In genomic region chr11:111960916-111961315, GRCh38 we compare ENCODE assay signal across 17 cellular contexts. TPM values are rescaled to one million over a fixed set of nuclear protein-coding genes. Genes with fewer than 3 reads are reported as not detected.
A peak's percentile ranks its signal among the peaks of the same experiment; 100 is the strongest.
DNase-seq lines count a peak whose midpoint lies in the region; ATAC-seq and TF ChIP-seq lines count a peak whose summit lies in the region.
"Had no signal": no experiment of that assay in that cellular context is flagged by ENCODE, and none has a peak within 500 bp of the region (broad histone marks: within the 10 kb centered on the region; RNA-seq: fewer than 3 reads in every experiment).

No MANE protein-coding gene starts in this region.

- no peaks in the 10 kb centered on the region for H3K27me3 Mint-ChIP-seq in activated T-cell treated with anti-CD3 and anti-CD28 coated beads, Interleukin-2, amount 50 U/mL, for 4 hours (ENCODE audit: low read depth)
- no peaks in the 10 kb centered on the region for H3K27me3 Mint-ChIP-seq in activated naive CD4-positive, alpha-beta T cell treated with anti-CD3 and anti-CD28 coated beads for 36 hours (ENCODE audit: low read depth)
- H3K27me3 Mint-ChIP-seq: central memory CD8-positive, alpha-beta T cell had no signal

- peak; percentile 76 to 90 for ATAC-seq in gastrocnemius medialis
- no peak for ATAC-seq in activated T-cell treated with anti-CD3 and anti-CD28 coated beads, Interleukin-2, amount 50 U/mL, for 4 hours
- no peak for ATAC-seq in HG03108 (IDR thresholded peaks at IDR 0.05; ENCODE audit: unreplicated experiment)
- ATAC-seq in GM18505 (IDR thresholded peaks at IDR 0.05; ENCODE audit: unreplicated experiment): no peak

- CTCF ChIA-PET in activated naive CD4-positive, alpha-beta T cell treated with anti-CD3 and anti-CD28 coated beads for 36 hours (lab: Charles Lee): interaction anchor here (0.6 to 2.5 kb wide), 3 partner anchors 20 to 108 kb away, joined by 4 to 10 read pairs (median 8); no protein-coding TSS in a partner anchor

- intact Hi-C loops in adrenal gland (cut with DNase I): no loop called here
- intact Hi-C loops in gastrocnemius medialis (cut with DNase I; ENCODE audit: low total_unique reads): no loop called here
- intact Hi-C loops in activated naive CD4-positive, alpha-beta T cell treated with anti-CD3 and anti-CD28 coated beads for 36 hours (cut with micrococcal nuclease): no loop called here

- no peak overlapping the region for H3K4me3 Mint-ChIP-seq in activated T-cell treated with anti-CD3 and anti-CD28 coated beads, Interleukin-2, amount 50 U/mL, for 4 hours
- H3K4me3 Mint-ChIP-seq in activated naive CD4-positive, alpha-beta T cell treated with anti-CD3 and anti-CD28 coated beads for 36 hours: no peak overlapping the region
- H3K4me3 Mint-ChIP-seq: central memory CD8-positive, alpha-beta T cell had no signal

- no peak overlapping the region for H3K27ac Mint-ChIP-seq in activated naive CD4-positive, alpha-beta T cell treated with anti-CD3 and anti-CD28 coated beads for 36 hours

- H3K36me3 ChIP-seq in adrenal gland (replicated peaks in 1 of 2) (no peaks in the 10 kb centered on the region), gastrocnemius medialis (no peaks in the 10 kb centered on the region)
- H3K36me3 ChIP-seq: right atrium auricular region had no signal

- H3K27me3 ChIP-seq in adrenal gland: no peaks in the 10 kb centered on the region
- H3K27me3 ChIP-seq in gastrocnemius medialis: no peaks in the 10 kb centered on the region
- H3K27me3 ChIP-seq: right atrium auricular region had no signal

- TF ChIP-seq CTCF in adrenal gland (IDR thresholded peaks at IDR 0.05) (no peak), gastrocnemius medialis (IDR thresholded peaks at IDR 0.05 in 4 of 5, conservative IDR thresholded peaks at IDR 0.05 in 1 of 5) (no peak)

- H3K4me3 ChIP-seq in adrenal gland (no peak overlapping the region), gastrocnemius medialis (no peak overlapping the region)
- H3K4me3 ChIP-seq: right atrium auricular region had no signal

- peaks cover 7 to 13% of the 10 kb centered on the region in 2 donors for H3K4me1 ChIP-seq in adrenal gland (replicated peaks in 1 of 2)
- H3K4me1 ChIP-seq in gastrocnemius medialis: peaks cover 8 to 13% of the 10 kb centered on the region in 2 donors

- H3K9me3 ChIP-seq in adrenal gland (replicated peaks in 1 of 3): no peaks in the 10 kb centered on the region
- no peaks in the 10 kb centered on the region for H3K9me3 ChIP-seq in gastrocnemius medialis
- H3K9me3 ChIP-seq: right atrium auricular region had no signal

- TF ChIP-seq POLR2A in adrenal gland (IDR thresholded peaks at IDR 0.05): peak in 1 of 2 donors; percentile 63
- TF ChIP-seq POLR2A in gastrocnemius medialis (IDR thresholded peaks at IDR 0.05): peak; percentile 33 to 46
- TF ChIP-seq POLR2A in GM18505 (IDR thresholded peaks at IDR 0.05; ENCODE audit: borderline replicate concordance, extremely low read depth, insufficient read depth, insufficient read length): no peak

- peaks cover 3% of the 10 kb centered on the region for H3K4me1 Mint-ChIP-seq in activated T-cell treated with anti-CD3 and anti-CD28 coated beads, Interleukin-2, amount 50 U/mL, for 4 hours (ENCODE audit: low read depth)
- no peaks in the 10 kb centered on the region for H3K4me1 Mint-ChIP-seq in activated naive CD4-positive, alpha-beta T cell treated with anti-CD3 and anti-CD28 coated beads for 36 hours (ENCODE audit: low read depth)
- H3K4me1 Mint-ChIP-seq: central memory CD8-positive, alpha-beta T cell had no signal

- H3K9me3 Mint-ChIP-seq in activated T-cell treated with anti-CD3 and anti-CD28 coated beads, Interleukin-2, amount 50 U/mL, for 4 hours: no peaks in the 10 kb centered on the region
- no peaks in the 10 kb centered on the region for H3K9me3 Mint-ChIP-seq in activated naive CD4-positive, alpha-beta T cell treated with anti-CD3 and anti-CD28 coated beads for 36 hours
- H3K9me3 Mint-ChIP-seq: central memory CD8-positive, alpha-beta T cell had no signal

- in situ Hi-C loops in gastrocnemius medialis (cut with MboI; ENCODE audit: low sequenced_read_pairs in 4 of 4): no loop called here

- 27 to 46% (median 45%) methylated on average over 5 of the region's 5 CpGs for WGBS in adrenal gland, 4 donors

- H3K27ac ChIP-seq in adrenal gland (peak overlapping the region in 4 of 5 donors; percentile 36 to 78 (median 70)), gastrocnemius medialis (peak overlapping the region; percentile 35 to 75 (median 60))
- H3K27ac ChIP-seq: right atrium auricular region had no signal

- H3K36me3 Mint-ChIP-seq in activated T-cell treated with anti-CD3 and anti-CD28 coated beads, Interleukin-2, amount 50 U/mL, for 4 hours (ENCODE audit: insufficient read depth): no peaks in the 10 kb centered on the region
- H3K36me3 Mint-ChIP-seq in activated naive CD4-positive, alpha-beta T cell treated with anti-CD3 and anti-CD28 coated beads for 36 hours (ENCODE audit: low read depth): peaks cover 2% of the 10 kb centered on the region

- DNase-seq in HT-29 (ENCODE audit: low spot score): peak; percentile 57
- DNase-seq in adrenal gland: peak; percentile 80 to 90 (median 89)
- peak; percentile 62 for DNase-seq in iris pigment epithelial cell (ENCODE audit: low read depth)
- peak; percentile 76 to 88 for DNase-seq in gastrocnemius medialis
- no peak for DNase-seq in activated T-cell treated with anti-CD3 and anti-CD28 coated beads, Interleukin-2, amount 50 U/mL, for 4 hours
- DNase-seq in activated naive CD4-positive, alpha-beta T cell treated with anti-CD3 and anti-CD28 coated beads for 36 hours: no peak
- DNase-seq: activated naive CD4-positive, alpha-beta T cell treated with Interleukin-2 at 50 U/mL for 16 hours; C1 segment of cervical spinal cord; IMR-90; NCI-H1694 treated with DMSO at 0.1 percent for 48 hours; NCI-H524 treated with DMSO at 0.1 percent for 48 hours; stimulated activated naive CD4-positive, alpha-beta T cell treated with Interleukin-2 at 50 U/mL for 16 hours; T1000 had no signal

RNA-seq across cellular contexts. Expression of gene DIXDC1, which starts 23.8 kb away (rescaled TPM):
- total RNA-seq in HT-29 (2014; rRNA removed; shearing (Covaris generic)): 2.0 and 2.6 TPM in 2 replicates
- total RNA-seq in adrenal gland: 10 to 100 TPM; 14.8 to 56.0 (median 46.9) TPM
- 10 to 100 TPM in 2 of 3 donors, 1 to 10 TPM in 1; 7.9 to 30.1 (median 11.5) TPM for polyA plus RNA-seq in adrenal gland
- 10 to 100 TPM in 1 of 4 donors, 1 to 10 TPM in 3; 1.9 to 10.4 (median 5.0) TPM for total RNA-seq in gastrocnemius medialis
- total RNA-seq in activated T-cell treated with anti-CD3 and anti-CD28 coated beads, Interleukin-2, amount 50 U/mL, for 4 hours: 10 to 100 TPM in 2 of 3 donors, 1 to 10 TPM in 1; 5.2 to 22.7 (median 21.2) TPM
- total RNA-seq in activated naive CD4-positive, alpha-beta T cell treated with anti-CD3 and anti-CD28 coated beads for 36 hours: 1 to 10 TPM; 3.5 to 4.3 TPM

RNA-seq across cellular contexts. Expression of gene C11orf52, which starts 42.2 kb away (rescaled TPM):
- 4.3 and 6.3 TPM in 2 replicates for total RNA-seq in HT-29 (2014; rRNA removed; shearing (Covaris generic))
- total RNA-seq in adrenal gland (1 to 10 TPM in 4 of 8 donors, under 1 TPM in 2, not detected in 2; 0.53 to 4.2 (median 2.4) TPM), gastrocnemius medialis (10 to 100 TPM in 2 of 4 donors, 1 to 10 TPM in 2; 6.3 to 23.8 (median 11.9) TPM)
- polyA plus RNA-seq in adrenal gland: 1 to 10 TPM in 2 of 3 donors, under 1 TPM in 1; 0.68 to 1.9 (median 1.7) TPM
- not detected for total RNA-seq in activated T-cell treated with anti-CD3 and anti-CD28 coated beads, Interleukin-2, amount 50 U/mL, for 4 hours
- total RNA-seq in activated naive CD4-positive, alpha-beta T cell treated with anti-CD3 and anti-CD28 coated beads for 36 hours: not detected

RNA-seq across cellular contexts. Expression of gene HSPB2, which starts 48.4 kb away (rescaled TPM):
- total RNA-seq in HT-29 (2014; rRNA removed; shearing (Covaris generic)): not detected in 2 replicates
- 1 to 10 TPM in 4 of 8 donors, under 1 TPM in 2, not detected in 2; 0.60 to 2.3 (median 1.3) TPM for total RNA-seq in adrenal gland
- polyA plus RNA-seq in adrenal gland: 1 to 10 TPM in 2 of 3 donors, under 1 TPM in 1; 0.51 to 6.1 (median 3.9) TPM
- total RNA-seq in gastrocnemius medialis: 1 to 10 TPM in 3 of 4 donors, under 1 TPM in 1; 0.41 to 4.6 (median 2.4) TPM
- total RNA-seq in activated T-cell treated with anti-CD3 and anti-CD28 coated beads, Interleukin-2, amount 50 U/mL, for 4 hours: not detected
- not detected for total RNA-seq in activated naive CD4-positive, alpha-beta T cell treated with anti-CD3 and anti-CD28 coated beads for 36 hours

RNA-seq across cellular contexts. Expression of gene CRYAB, which starts 49.3 kb away (rescaled TPM):
- not detected in 2 replicates for total RNA-seq in HT-29 (2014; rRNA removed; shearing (Covaris generic))
- total RNA-seq in adrenal gland (10 to 100 TPM; 38.2 to 87.7 (median 56.3) TPM), gastrocnemius medialis (1,000 to 10,000 TPM in 2 of 4 donors, 100 to 1,000 TPM in 2; 763 to 2,291 (median 1,427) TPM)
- 100 to 1,000 TPM in 1 of 3 donors, 10 to 100 TPM in 2; 77.8 to 108 (median 99.0) TPM for polyA plus RNA-seq in adrenal gland
- under 1 TPM in 1 of 3 donors, not detected in 2; 0.35 TPM for total RNA-seq in activated T-cell treated with anti-CD3 and anti-CD28 coated beads, Interleukin-2, amount 50 U/mL, for 4 hours
- total RNA-seq in activated naive CD4-positive, alpha-beta T cell treated with anti-CD3 and anti-CD28 coated beads for 36 hours: not detected

Comparison
In these comparisons a context has a peak if more than half of its experiments do, and no peak if none do; other contexts are left out.
1. DNase-seq: peak in HT-29 (single experiment), adrenal gland (7 of 7), iris pigment epithelial cell (single experiment) and gastrocnemius medialis (2 of 2); none in activated T-cell treated with anti-CD3 and anti-CD28 coated beads, Interleukin-2, amount 50 U/mL, for 4 hours (single experiment) and activated naive CD4-positive, alpha-beta T cell treated with anti-CD3 and anti-CD28 coated beads for 36 hours (single experiment).
2. ATAC-seq: peak in gastrocnemius medialis (2 of 2); none in activated T-cell treated with anti-CD3 and anti-CD28 coated beads, Interleukin-2, amount 50 U/mL, for 4 hours (0 of 2), HG03108 (single experiment) and GM18505 (single experiment).